12 cellular contexts compared by ENCODE assay signal in genomic region chr3:31219131-31219843, GRCh38.
DNase-seq lines count a peak whose midpoint lies in the region; ATAC-seq and TF ChIP-seq lines count a peak whose summit lies in the region.
"Had no signal": no experiment of that assay in that cellular context is flagged by ENCODE, and none has a peak within 500 bp of the region (broad histone marks: within the 10 kb centered on the region; RNA-seq: fewer than 3 reads in every experiment).

No MANE protein-coding gene starts in this region.

- intact Hi-C loops in Right ventricle myocardium inferior (cut with DNase I) = no loop called here

- peak overlapping the region; percentile 1 for H3K27ac Mint-ChIP-seq in activated CD4-positive, alpha-beta T cell treated with anti-CD3 and anti-CD28 coated beads, Interleukin-2, amount 10 ng/mL, durations not matched to agents 7 days and 5 days

- peak; percentile 82 for ATAC-seq in HG02938 (IDR thresholded peaks at IDR 0.05; ENCODE audit: unreplicated experiment)
- ATAC-seq in Right ventricle myocardium inferior = no peak
- ATAC-seq: A549 had no signal

- H3K4me3 Mint-ChIP-seq in activated CD4-positive, alpha-beta T cell treated with anti-CD3 and anti-CD28 coated beads, Interleukin-2, amount 10 ng/mL, durations not matched to agents 7 days and 5 days = no peak overlapping the region

- no peaks in the 10 kb centered on the region for H3K27me3 Mint-ChIP-seq in activated CD4-positive, alpha-beta T cell treated with anti-CD3 and anti-CD28 coated beads, Interleukin-2, amount 10 ng/mL, durations not matched to agents 7 days and 5 days

- no peak overlapping the region for H3K4me3 ChIP-seq in skeletal muscle cell (ENCODE audit: low read depth, low read length)
- H3K4me3 ChIP-seq: A549, lung, SK-N-MC had no signal

- CTCF ChIA-PET in activated CD4-positive, alpha-beta T cell treated with anti-CD3 and anti-CD28 coated beads, Interleukin-2, amount 10 ng/mL, durations not matched to agents 7 days and 5 days (lab: Charles Lee) = interaction anchor here (0.8 to 1.0 kb wide), 3 partner anchors 9 to 23 kb away, joined by 3 read pairs; no protein-coding TSS in a partner anchor
- CTCF ChIA-PET in HEK293T (lab: Yijun Ruan, JAX) = interaction anchor here (0.6 kb wide), 2 partner anchors 28 to 87 kb away, joined by 3 read pairs; no protein-coding TSS in a partner anchor

- DNase-seq in activated CD4-positive, alpha-beta T cell treated with anti-CD3 and anti-CD28 coated beads, Interleukin-2, amount 10 ng/mL, durations not matched to agents 7 days and 5 days = no peak
- DNase-seq in activated CD4-positive, alpha-beta T cell treated with anti-CD3 and anti-CD28 coated beads for 4 hours = no peak
- DNase-seq in SKM-1 treated with dmso at 0.1 percent for 144 hours (lab: John Stamatoyannopoulos, UW; ENCODE audit: unreplicated experiment) (peak; percentile 34), skeletal muscle cell (ENCODE audit: low read depth) (peak; percentile 44), Right ventricle myocardium inferior (ENCODE audit: missing footprints) (no peak), HEK293T (ENCODE audit: extremely low spot score) (no peak)
- DNase-seq in stimulated activated CD4-positive, alpha-beta T cell treated with anti-CD3 and anti-CD28 coated beads, Interleukin-15, amount 100 ng/mL, for 24 hours = no peak
- DNase-seq: cortex of kidney had no signal

- peaks cover 88% of the 10 kb centered on the region for H3K4me1 Mint-ChIP-seq in activated CD4-positive, alpha-beta T cell treated with anti-CD3 and anti-CD28 coated beads, Interleukin-2, amount 10 ng/mL, durations not matched to agents 7 days and 5 days

- H3K36me3 Mint-ChIP-seq in activated CD4-positive, alpha-beta T cell treated with anti-CD3 and anti-CD28 coated beads, Interleukin-2, amount 10 ng/mL, durations not matched to agents 7 days and 5 days (ENCODE audit: low read depth) = peaks cover 19% of the 10 kb centered on the region

- POLR2A ChIA-PET in activated CD4-positive, alpha-beta T cell treated with anti-CD3 and anti-CD28 coated beads, Interleukin-2, amount 10 ng/mL, durations not matched to agents 7 days and 5 days (lab: Charles Lee) = no interaction called here
- POLR2A ChIA-PET in HEK293T (lab: Yijun Ruan, JAX) = no interaction called here

- H3K9me3 Mint-ChIP-seq in activated CD4-positive, alpha-beta T cell treated with anti-CD3 and anti-CD28 coated beads, Interleukin-2, amount 10 ng/mL, durations not matched to agents 7 days and 5 days = peaks cover 14% of the 10 kb centered on the region

TF ChIP-seq in HEK293T, 16 proteins besides CTCF, POLR2A, EP300 and RAD21:
- TF ChIP-seq NFRKB (IDR thresholded peaks at IDR 0.05) = no peak
TF ChIP-seq in HEK293T: peak in this region for 0.

Comparison
In these comparisons a context has a peak if more than half of its experiments do, and no peak if none do; other contexts are left out.
1. DNase-seq: peak in SKM-1 treated with dmso at 0.1 percent for 144 hours (single experiment) and skeletal muscle cell (single experiment); none in activated CD4-positive, alpha-beta T cell treated with anti-CD3 and anti-CD28 coated beads, Interleukin-2, amount 10 ng/mL, durations not matched to agents 7 days and 5 days (single experiment), activated CD4-positive, alpha-beta T cell treated with anti-CD3 and anti-CD28 coated beads for 4 hours (0 of 2), Right ventricle myocardium inferior (single experiment), HEK293T (single experiment) and stimulated activated CD4-positive, alpha-beta T cell treated with anti-CD3 and anti-CD28 coated beads, Interleukin-15, amount 100 ng/mL, for 24 hours (single experiment).